22 cellular contexts compared by ENCODE assay signal in the genomic region with DNA sequence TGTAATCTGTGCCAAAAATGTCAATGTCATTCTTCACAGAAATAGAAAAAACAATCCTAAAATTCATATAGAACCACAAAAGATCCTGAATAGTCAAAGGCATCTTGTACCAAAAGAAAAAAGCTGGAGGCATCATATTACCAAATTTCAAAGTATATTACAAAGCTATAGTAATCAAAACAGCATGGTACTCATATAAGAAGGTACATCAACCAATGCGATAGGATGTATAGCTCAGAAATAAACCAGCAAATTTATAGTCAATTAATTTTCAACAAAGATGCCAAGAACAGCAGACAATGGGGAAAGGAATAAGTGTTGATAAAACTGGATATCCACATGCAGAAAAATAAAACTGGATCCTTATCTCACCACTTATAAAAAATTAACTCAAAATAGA.
A peak's percentile ranks its signal among the peaks of the same experiment; 100 is the strongest.
DNase-seq lines count a peak whose midpoint lies in the region; ATAC-seq, FAIRE-seq and TF ChIP-seq lines count a peak whose summit lies in the region.
"Had no signal": no experiment of that assay in that cellular context is flagged by ENCODE, and none has a peak within 500 bp of the region (broad histone marks: within the 10 kb centered on the region; RNA-seq: fewer than 3 reads in every experiment).

No MANE protein-coding gene starts in this region.

- H2AFZ ChIP-seq in HCT116 (ENCODE audit: low read depth, low read length, poor library complexity, severe bottlenecking) = no peak overlapping the region
- no peak overlapping the region for H2AFZ ChIP-seq in K562 (ENCODE audit: low read depth, low read length)

- intact Hi-C loops in HCT116 (cut with micrococcal nuclease) (no loop called here), K562 (cut with micrococcal nuclease) (no loop called here)

- BruUV-seq in HCT116 (replicated peaks; lab: Mats Ljungman, UMichigan) (no TSS peak), K562 (replicated peaks; lab: Mats Ljungman, UMichigan) (no TSS peak)

- no peak for DNase-seq in HCT116 (ENCODE audit: low read depth, low spot score)
- DNase-seq in K562 (ENCODE audit: extremely low read depth in 1 of 4, low spot score in 3 of 4) = no peak
- DNase-seq: 8988T; ACHN; BE2C; C1 segment of cervical spinal cord; CD4-positive, alpha-beta memory T cell; CD4-positive, CD25-positive, alpha-beta regulatory T cell; CD8-positive, alpha-beta memory T cell; COR-L47; DMS 273 treated with DMSO at 0.1 percent for 48 hours; DMS153; DMS53; DMS79; DND-41; EL; GDM1 had no signal

- no peak overlapping the region for H3K9ac ChIP-seq in HCT116 (ENCODE audit: low read length)
- no peak overlapping the region for H3K9ac ChIP-seq in K562 (ENCODE audit: insufficient read depth in 1 of 2, low read depth in 2 of 2, low read length in 2 of 2)
- H3K9ac ChIP-seq: BLaER1 had no signal

- POLR2A ChIA-PET in HCT116 (lab: Charles Lee) = no interaction called here
- POLR2A ChIA-PET in HEK293 (lab: Yijun Ruan, JAX) = no interaction called here
- POLR2A ChIA-PET in K562 (lab: Yijun Ruan, JAX) = interaction anchor here (0.7 kb wide), 1 partner anchor 9 kb away, joined by 3 read pairs; no protein-coding TSS in a partner anchor

- TF ChIP-seq POLR2A in HCT116 (IDR thresholded peaks at IDR 0.05; ENCODE audit: borderline replicate concordance, extremely low read depth, insufficient read depth, insufficient read length) = no peak
- no peak for TF ChIP-seq POLR2A in K562 (conservative IDR thresholded peaks at IDR 0.05)

- no peak for TF ChIP-seq EP300 in K562 (IDR thresholded peaks at IDR 0.05; ENCODE audit: low read length)

- FAIRE-seq in K562 (lab: Jason Lieb, UNC) = no peak
- FAIRE-seq: GM12891 had no signal

- H3K4me2 ChIP-seq in HCT116 (ENCODE audit: low read length) (no peak overlapping the region), K562 (ENCODE audit: insufficient read depth, low read length) (no peak overlapping the region)
- H3K4me2 ChIP-seq: BLaER1 had no signal

- H3K36me3 ChIP-seq in HCT116 (ENCODE audit: control insufficient read depth in 1 of 2, insufficient read depth in 2 of 2, low read length in 2 of 2) = no peaks in the 10 kb centered on the region
- H3K36me3 ChIP-seq in HEK293 (ENCODE audit: control insufficient read depth in 2 of 2, insufficient read depth in 1 of 2, low read length in 2 of 2) = no peaks in the 10 kb centered on the region
- no peaks in the 10 kb centered on the region for H3K36me3 ChIP-seq in K562 (ENCODE audit: control insufficient read depth, insufficient read depth, low read length)
- H3K36me3 ChIP-seq: BE2C, BLaER1 had no signal

- no peak for TF ChIP-seq RAD21 in HCT116 (IDR thresholded peaks at IDR 0.05; ENCODE audit: low read depth)
- TF ChIP-seq RAD21 in K562 (CRISPR knock-in tag; conservative IDR thresholded peaks at IDR 0.05 in 1 of 2, IDR thresholded peaks at IDR 0.05 in 1 of 2) = no peak

- TF ChIP-seq CTCF in HCT116 (IDR thresholded peaks at IDR 0.05 in 2 of 3, conservative IDR thresholded peaks at IDR 0.05 in 1 of 3; ENCODE audit: borderline replicate concordance in 1 of 3, insufficient read depth in 1 of 3, low read depth in 2 of 3, low read length in 2 of 3) = no peak
- no peak for TF ChIP-seq CTCF in HEK293 (tag by site-specific recombination; IDR thresholded peaks at IDR 0.05)
- TF ChIP-seq CTCF in K562 (IDR thresholded peaks at IDR 0.05 in 2 of 3, conservative IDR thresholded peaks at IDR 0.05 in 1 of 3; ENCODE audit: insufficient read depth in 2 of 3, low read depth in 1 of 3, low read length in 3 of 3) = no peak

- RAD21 ChIA-PET in HCT116 (lab: Charles Lee; ENCODE audit: low non-redundant PET in 1 of 2, low total read pairs in 2 of 2, uncharacterized antibody in 2 of 2, unreplicated experiment in 2 of 2) = no interaction called here

- no peaks in the 10 kb centered on the region for H3K4me1 ChIP-seq in HCT116 (ENCODE audit: control insufficient read depth in 1 of 2, insufficient read depth in 2 of 2, low read length in 2 of 2)
- H3K4me1 ChIP-seq in HEK293 (ENCODE audit: control insufficient read depth, insufficient read depth, low read length) = no peaks in the 10 kb centered on the region
- no peaks in the 10 kb centered on the region for H3K4me1 ChIP-seq in K562 (replicated peaks in 1 of 2; ENCODE audit: control insufficient read depth in 2 of 2, insufficient read depth in 2 of 2, low read length in 2 of 2)
- H3K4me1 ChIP-seq: BE2C, BLaER1 had no signal

- H3K9me3 ChIP-seq in HCT116 (ENCODE audit: control insufficient read depth in 1 of 2, insufficient read depth in 1 of 2, low read depth in 1 of 2, low read length in 2 of 2) = peaks cover 0 to 4% of the 10 kb centered on the region in 2 experiments; a peak in 1 of 4 replicates
- H3K9me3 ChIP-seq in HEK293 (ENCODE audit: control insufficient read depth, insufficient read depth, low read depth, low read length) = no peaks in the 10 kb centered on the region
- no peaks in the 10 kb centered on the region for H3K9me3 ChIP-seq in K562 (replicated peaks; ENCODE audit: control insufficient read depth, insufficient read depth, low read depth, low read length)
- H3K9me3 ChIP-seq: BE2C had no signal

- ATAC-seq in HCT116 (no peak), K562 (no peak), GM18517 (IDR thresholded peaks at IDR 0.05; ENCODE audit: unreplicated experiment) (no peak)
- ATAC-seq in activated CD4-positive, CD25-positive, alpha-beta regulatory T cell treated with anti-CD3 and anti-CD28 coated beads, Interleukin-2, amount 50 U/mL, for 24 hours = no peak

- 0% methylated on average over 1 of the region's 1 CpG for WGBS in K562 (ENCODE audit: insufficient coverage, low coverage, missing lambda C conversion rate)

- H3K79me2 ChIP-seq in HCT116 (ENCODE audit: insufficient read depth, low read length) = no peaks in the 10 kb centered on the region
- H3K79me2 ChIP-seq in K562 (ENCODE audit: control insufficient read depth, insufficient read depth, low read length) = no peaks in the 10 kb centered on the region

- in situ Hi-C loops in K562 (cut with MboI) = no loop called here

- CTCF ChIA-PET in HCT116 (lab: Charles Lee) = no interaction called here
- CTCF ChIA-PET in HEK293 (lab: Yijun Ruan, JAX) = no interaction called here
- CTCF ChIA-PET in K562 (lab: Yijun Ruan, JAX; ENCODE audit: low intra/inter-chr PET ratio) = no interaction called here

- H3K4me3 ChIP-seq in HCT116 (replicated peaks in 1 of 2; ENCODE audit: low read depth in 1 of 2, low read length in 2 of 2) = no peak overlapping the region
- no peak overlapping the region for H3K4me3 ChIP-seq in HEK293 (ENCODE audit: low read depth, low read length)
- no peak overlapping the region for H3K4me3 ChIP-seq in K562
- H3K4me3 ChIP-seq: BLaER1 had no signal

- H3K27ac ChIP-seq in HCT116 (ENCODE audit: low read depth, low read length) (no peak overlapping the region), HEK293 (ENCODE audit: extremely low read depth, low read depth, low read length) (no peak overlapping the region), K562 (ENCODE audit: extremely low read depth, low read depth, low read length) (no peak overlapping the region)
- H3K27ac ChIP-seq: BLaER1 had no signal

- H4K20me1 ChIP-seq in HCT116 (ENCODE audit: insufficient read depth) (no peaks in the 10 kb centered on the region), K562 (replicated peaks; ENCODE audit: control insufficient read depth, insufficient read depth, low read length) (no peaks in the 10 kb centered on the region)
- H4K20me1 ChIP-seq: BLaER1 had no signal

- H3K27me3 ChIP-seq in HCT116 (ENCODE audit: insufficient read depth, low read length) = no peaks in the 10 kb centered on the region; the same call in 1 of the 2 replicates
- H3K27me3 ChIP-seq in K562 (ENCODE audit: control insufficient read depth in 2 of 2, insufficient read depth in 2 of 2, low read length in 2 of 2) = no peaks in the 10 kb centered on the region
- H3K27me3 ChIP-seq: BE2C, BLaER1 had no signal

- H3K9me2 ChIP-seq in HCT116 (ENCODE audit: insufficient read depth) = no peaks in the 10 kb centered on the region

- no peaks in the 10 kb centered on the region for H3K9me1 ChIP-seq in K562 (ENCODE audit: control insufficient read depth, insufficient read depth, low read length)

TF ChIP-seq in HCT116, 20 proteins besides CTCF, POLR2A, EP300 and RAD21 (continues in another document):
- no peak for TF ChIP-seq ELF1 (IDR thresholded peaks at IDR 0.05; ENCODE audit: borderline replicate concordance, low read depth)
- no peak for TF ChIP-seq SP1 (IDR thresholded peaks at IDR 0.05; ENCODE audit: low read depth)
- no peak for TF ChIP-seq YY1 (IDR thresholded peaks at IDR 0.05; ENCODE audit: extremely low read depth, insufficient replicate concordance, low read depth, low read length)
- 0 out of 2 replicates have a peak, but pooled peaks have one; percentile 19 for TF ChIP-seq CBX3 (IDR thresholded peaks at IDR 0.05; ENCODE audit: low read depth)

TF ChIP-seq in K562, 482 proteins besides CTCF, POLR2A, EP300 and RAD21:
- TF ChIP-seq HDAC2 (IDR thresholded peaks at IDR 0.05) (no peak), RBM25 (IDR thresholded peaks at IDR 0.05; ENCODE audit: low read depth, low read length, severe bottlenecking) (peak; percentile 55), NRF1 (conservative IDR thresholded peaks at IDR 0.05 in 1 of 2, IDR thresholded peaks at IDR 0.05 in 1 of 2) (no peak), NFATC3 (IDR thresholded peaks at IDR 0.05) (no peak)
- TF ChIP-seq, protein P1, sequence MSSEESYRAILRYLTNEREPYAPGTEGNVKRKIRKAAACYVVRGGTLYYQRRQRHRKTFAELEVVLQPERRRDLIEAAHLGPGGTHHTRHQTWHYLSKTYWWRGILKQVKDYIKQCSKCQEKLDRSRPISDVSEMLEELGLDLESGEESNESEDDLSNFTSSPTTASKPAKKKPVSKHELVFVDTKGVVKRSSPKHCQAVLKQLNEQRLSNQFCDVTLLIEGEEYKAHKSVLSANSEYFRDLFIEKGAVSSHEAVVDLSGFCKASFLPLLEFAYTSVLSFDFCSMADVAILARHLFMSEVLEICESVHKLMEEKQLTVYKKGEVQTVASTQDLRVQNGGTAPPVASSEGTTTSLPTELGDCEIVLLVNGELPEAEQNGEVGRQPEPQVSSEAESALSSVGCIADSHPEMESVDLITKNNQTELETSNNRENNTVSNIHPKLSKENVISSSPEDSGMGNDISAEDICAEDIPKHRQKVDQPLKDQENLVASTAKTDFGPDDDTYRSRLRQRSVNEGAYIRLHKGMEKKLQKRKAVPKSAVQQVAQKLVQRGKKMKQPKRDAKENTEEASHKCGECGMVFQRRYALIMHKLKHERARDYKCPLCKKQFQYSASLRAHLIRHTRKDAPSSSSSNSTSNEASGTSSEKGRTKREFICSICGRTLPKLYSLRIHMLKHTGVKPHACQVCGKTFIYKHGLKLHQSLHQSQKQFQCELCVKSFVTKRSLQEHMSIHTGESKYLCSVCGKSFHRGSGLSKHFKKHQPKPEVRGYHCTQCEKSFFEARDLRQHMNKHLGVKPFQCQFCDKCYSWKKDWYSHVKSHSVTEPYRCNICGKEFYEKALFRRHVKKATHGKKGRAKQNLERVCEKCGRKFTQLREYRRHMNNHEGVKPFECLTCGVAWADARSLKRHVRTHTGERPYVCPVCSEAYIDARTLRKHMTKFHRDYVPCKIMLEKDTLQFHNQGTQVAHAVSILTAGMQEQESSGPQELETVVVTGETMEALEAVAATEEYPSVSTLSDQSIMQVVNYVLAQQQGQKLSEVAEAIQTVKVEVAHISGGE (CRISPR knock-in tag; IDR thresholded peaks at IDR 0.05) = peak in 1 of 3 experiments; percentile 45; a peak in 1 of 6 replicates
